Comparison of ENCODE assay signal across 13 cellular contexts in the genomic region with DNA sequence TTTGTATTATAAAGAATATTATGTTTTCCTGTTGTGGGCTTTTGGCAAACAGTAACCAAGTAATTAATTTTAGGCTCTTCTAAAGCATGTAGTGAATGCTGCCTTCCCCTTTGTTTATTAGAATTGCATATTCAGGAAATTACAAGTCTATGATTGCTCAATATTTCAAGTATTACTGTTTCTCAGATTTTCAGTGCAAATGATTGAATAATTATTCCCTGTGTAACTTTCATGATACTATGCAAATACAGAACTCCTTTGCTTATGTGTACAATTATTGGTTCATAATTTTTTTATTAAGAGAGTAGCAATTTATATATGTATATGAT.
DNase-seq lines count a peak whose midpoint lies in the region; ATAC-seq, FAIRE-seq and TF ChIP-seq lines count a peak whose summit lies in the region.
"Had no signal": no experiment of that assay in that cellular context is flagged by ENCODE, and none has a peak within 500 bp of the region (broad histone marks: within the 10 kb centered on the region; RNA-seq: fewer than 3 reads in every experiment).

No MANE protein-coding gene starts in this region.

- TF ChIP-seq POLR2A in IMR-90 (IDR thresholded peaks at IDR 0.05; ENCODE audit: low read depth, low read length) = no peak

- TF ChIP-seq RAD21 in IMR-90 (IDR thresholded peaks at IDR 0.05; ENCODE audit: low read length) (no peak), liver (IDR thresholded peaks at IDR 0.05) (no peak)

- no peak overlapping the region for H2AK5ac ChIP-seq in IMR-90 (ENCODE audit: low read depth, low read length)

- no peak overlapping the region; the same call in 1 of the 2 replicates for H3K4ac ChIP-seq in IMR-90 (ENCODE audit: low read depth, low read length)

- no peak overlapping the region for H4K91ac ChIP-seq in IMR-90 (ENCODE audit: insufficient read depth, low read depth, low read length)

- DNase-seq in IMR-90 = peak; percentile 67
- peak; percentile 71 for DNase-seq in bronchial epithelial cell (ENCODE audit: low read depth)
- no peak for DNase-seq in NCI-H2171 treated with DMSO at 0.1 percent for 48 hours (lab: John Stamatoyannopoulos, UW)
- no peak for DNase-seq in HK-2 (ENCODE audit: unreplicated experiment)
- DNase-seq: activated CD8-positive, alpha-beta memory T cell treated with anti-CD3 and anti-CD28 coated beads, Interleukin-2, amount 50 U/mL, for 48 hours; hippocampal formation; naive thymus-derived CD8-positive, alpha-beta T cell; NCI-H748 treated with DMSO at 0.1 percent for 48 hours; stimulated activated CD4-positive, alpha-beta T cell treated with anti-CD3 and anti-CD28 coated beads, Interleukin-4, amount 100 ng/mL, for 4 hours had no signal

- H3K9ac ChIP-seq in IMR-90 (ENCODE audit: low read depth, low read length) (no peak overlapping the region), liver (ENCODE audit: low read depth in 1 of 2, low read length in 2 of 2) (no peak overlapping the region), subcutaneous abdominal adipose tissue (ENCODE audit: low read length in 5 of 5) (peak overlapping the region in 4 of 5 donors; percentile 11 to 77 (median 17))

- no peak overlapping the region for H3K23ac ChIP-seq in IMR-90 (ENCODE audit: low read depth, low read length)

- H2BK120ac ChIP-seq in IMR-90 (ENCODE audit: low read depth, low read length) = peak overlapping the region; percentile 88; the same call in 1 of the 2 replicates

- no peaks in the 10 kb centered on the region for H3K27me3 ChIP-seq in IMR-90 (ENCODE audit: control insufficient read depth, insufficient read depth, low read length)
- H3K27me3 ChIP-seq in bronchial epithelial cell (ENCODE audit: control insufficient read depth, insufficient read depth, low read length) = no peaks in the 10 kb centered on the region
- H3K27me3 ChIP-seq in liver (ENCODE audit: control insufficient read depth in 4 of 4, insufficient read depth in 4 of 4, low read length in 3 of 4) = no peaks in the 10 kb centered on the region
- no peaks in the 10 kb centered on the region for H3K27me3 ChIP-seq in subcutaneous abdominal adipose tissue (ENCODE audit: control insufficient read depth in 5 of 5, insufficient read depth in 4 of 5, low read length in 5 of 5)

- H3K9me3 ChIP-seq in IMR-90 (ENCODE audit: control insufficient read depth, insufficient read depth, low read length) (no peaks in the 10 kb centered on the region), liver (ENCODE audit: control insufficient read depth in 4 of 4, low read length in 3 of 4) (no peaks in the 10 kb centered on the region), subcutaneous abdominal adipose tissue (ENCODE audit: control insufficient read depth in 5 of 5, low read length in 5 of 5) (no peaks in the 10 kb centered on the region)

- no peak overlapping the region for H4K5ac ChIP-seq in IMR-90 (ENCODE audit: low read depth, low read length)

- H2AK9ac ChIP-seq in IMR-90 (replicated peaks; ENCODE audit: low read depth, low read length, poor library complexity) = no peak overlapping the region

- H3K56ac ChIP-seq in IMR-90 (ENCODE audit: extremely low read depth, insufficient read depth, low read length) = no peak overlapping the region; the same call in 1 of the 2 replicates

- H2BK5ac ChIP-seq in IMR-90 (ENCODE audit: low read depth, low read length, poor library complexity, severe bottlenecking) = peak overlapping the region; percentile 93

- no peak overlapping the region for H3K4me3 ChIP-seq in IMR-90 (ENCODE audit: insufficient read depth, low read depth, low read length)
- no peak overlapping the region for H3K4me3 ChIP-seq in bronchial epithelial cell (ENCODE audit: low read depth, low read length)
- H3K4me3 ChIP-seq in liver (ENCODE audit: low read depth in 1 of 3, low read length in 3 of 3) = no peak overlapping the region
- H3K4me3 ChIP-seq in subcutaneous abdominal adipose tissue (ENCODE audit: low read depth in 1 of 5, low read length in 5 of 5) = no peak overlapping the region

- 0 out of 2 replicates have a peak overlapping the region, but pooled peaks have one; percentile 23 for H3K14ac ChIP-seq in IMR-90 (replicated peaks; ENCODE audit: low read depth, low read length)

- H3K9me1 ChIP-seq in IMR-90 (ENCODE audit: insufficient read depth, low read length) = peaks cover 7% of the 10 kb centered on the region

- H2AFZ ChIP-seq in IMR-90 (replicated peaks; ENCODE audit: low read length, poor library complexity) = no peak overlapping the region

- POLR2A ChIA-PET in IMR-90 (lab: Charles Lee; ENCODE audit: unreplicated experiment) = no interaction called here

- no peak for FAIRE-seq in bronchial epithelial cell (lab: Jason Lieb, UNC)

- peak overlapping the region; percentile 77; the same call in 1 of the 2 replicates for H2BK20ac ChIP-seq in IMR-90 (ENCODE audit: low read depth, low read length)

- no peaks in the 10 kb centered on the region for H3K36me3 ChIP-seq in IMR-90 (ENCODE audit: control insufficient read depth, insufficient read depth, low read length)
- no peaks in the 10 kb centered on the region for H3K36me3 ChIP-seq in bronchial epithelial cell (ENCODE audit: control insufficient read depth, insufficient read depth, low read length)
- no peaks in the 10 kb centered on the region for H3K36me3 ChIP-seq in liver (ENCODE audit: control insufficient read depth in 4 of 4, insufficient read depth in 3 of 4, low read depth in 1 of 4, low read length in 3 of 4)
- no peaks in the 10 kb centered on the region for H3K36me3 ChIP-seq in subcutaneous abdominal adipose tissue (ENCODE audit: control insufficient read depth in 5 of 5, insufficient read depth in 5 of 5, low read length in 5 of 5)

- CTCF ChIA-PET in IMR-90 (lab: Yijun Ruan, JAX) = interaction anchor here (1.5 kb wide), 1 partner anchor 534 kb away, joined by 5 read pairs; no protein-coding TSS in a partner anchor

- 0 out of 3 replicates have a peak overlapping the region, but pooled peaks have one; percentile 21 for H2BK15ac ChIP-seq in IMR-90 (ENCODE audit: low read depth, low read length)

- no peaks in the 10 kb centered on the region for H3K79me1 ChIP-seq in IMR-90 (ENCODE audit: low read depth in 1 of 2, low read length in 2 of 2)

- in situ Hi-C loops in IMR-90 (cut with MboI; ENCODE audit: low sequenced_read_pairs) = no loop called here

- intact Hi-C loops in IMR-90 (cut with micrococcal nuclease) = loop anchor here (2.0 kb wide), 1 partner anchor 70 kb away; no protein-coding TSS in a partner anchor

- peak overlapping the region; percentile 69; the same call in 1 of the 2 replicates for H3K18ac ChIP-seq in IMR-90 (ENCODE audit: low read depth, low read length)

- H3K4me2 ChIP-seq in IMR-90 (ENCODE audit: low read depth, low read length) = peak overlapping the region; percentile 77; the same call in 1 of the 2 replicates

- TF ChIP-seq CTCF in IMR-90 (conservative IDR thresholded peaks at IDR 0.05; ENCODE audit: low read depth, low read length) = no peak
- no peak for TF ChIP-seq CTCF in bronchial epithelial cell (IDR thresholded peaks at IDR 0.05; ENCODE audit: insufficient read depth, low read length, severe bottlenecking)
- no peak for TF ChIP-seq CTCF in liver (IDR thresholded peaks at IDR 0.05; ENCODE audit: low read depth, low read length, missing input control)

- BruUV-seq in IMR-90 (replicated peaks; lab: Mats Ljungman, UMichigan) = no TSS peak

- dilution Hi-C loops in IMR-90 (cut with HindIII; ENCODE audit: low sequenced_read_pairs, unreplicated experiment) = loop anchor here (25.0 kb wide), 1 partner anchor 539 kb away; no protein-coding TSS in a partner anchor

- peaks cover 6% of the 10 kb centered on the region for H3K4me1 ChIP-seq in IMR-90 (ENCODE audit: control insufficient read depth, insufficient read depth, low read length)
- peaks cover 13 to 38% (median 30%) of the 10 kb centered on the region in 4 donors for H3K4me1 ChIP-seq in liver (ENCODE audit: control insufficient read depth in 4 of 4, insufficient read depth in 4 of 4, low read length in 3 of 4)
- H3K4me1 ChIP-seq in subcutaneous abdominal adipose tissue (ENCODE audit: control insufficient read depth in 5 of 5, insufficient read depth in 5 of 5, low read length in 5 of 5) = peaks cover 8 to 29% (median 25%) of the 10 kb centered on the region in 5 donors

- peak; percentile 39; the same call in 1 of the 2 replicates for ATAC-seq in IMR-90 (ENCODE audit: low read depth)
- no peak for ATAC-seq in GM18517 (IDR thresholded peaks at IDR 0.05; ENCODE audit: unreplicated experiment)
- no peak for ATAC-seq in HG03342 (IDR thresholded peaks at IDR 0.05; ENCODE audit: unreplicated experiment)
- ATAC-seq: naive thymus-derived CD8-positive, alpha-beta T cell had no signal

- H4K8ac ChIP-seq in IMR-90 (ENCODE audit: low read depth in 2 of 2, low read length in 2 of 2) = peak overlapping the region; percentile 6 to 81; a peak in 2 of 4 replicates

- H3K27ac ChIP-seq in IMR-90 (ENCODE audit: insufficient read depth, low read length) (no peak overlapping the region), liver (ENCODE audit: low read depth in 1 of 2, low read length in 2 of 2) (peak overlapping the region; percentile 61 to 66), subcutaneous abdominal adipose tissue (ENCODE audit: low read depth, low read length) (peak overlapping the region; percentile 89)

- H4K20me1 ChIP-seq in IMR-90 (ENCODE audit: insufficient read depth, low read length) = no peaks in the 10 kb centered on the region

TF ChIP-seq in IMR-90, 13 proteins besides CTCF, POLR2A, EP300 and RAD21:
- TF ChIP-seq BHLHE40 (IDR thresholded peaks at IDR 0.05; ENCODE audit: low read depth, low read length) (no peak), RCOR1 (IDR thresholded peaks at IDR 0.05; ENCODE audit: insufficient replicate concordance, low read length) (no peak), CEBPB (IDR thresholded peaks at IDR 0.05; ENCODE audit: low read depth, low read length) (peak; percentile 98), MAFK (IDR thresholded peaks at IDR 0.05; ENCODE audit: low read depth, low read length) (0 out of 2 replicates have a peak, but pooled peaks have one; percentile 20), SMC3 (IDR thresholded peaks at IDR 0.05; ENCODE audit: low read depth, low read length) (no peak)

TF ChIP-seq in liver, 16 proteins besides CTCF, POLR2A, EP300 and RAD21:
- no peak for TF ChIP-seq HNF4G (IDR thresholded peaks at IDR 0.05)
- peak; percentile 1 for TF ChIP-seq NR2F2 (IDR thresholded peaks at IDR 0.05)

Comparison
In these comparisons a context has a peak if more than half of its experiments do, and no peak if none do; other contexts are left out.
1. DNase-seq: peak in IMR-90 (single experiment) and bronchial epithelial cell (single experiment); none in NCI-H2171 treated with DMSO at 0.1 percent for 48 hours (single experiment) and HK-2 (single experiment).
2. H3K9ac ChIP-seq: peak in subcutaneous abdominal adipose tissue (4 of 5); none in IMR-90 (single experiment) and liver (0 of 2).